Comparison of ENCODE assay signal across 8 cellular contexts in the genomic region with DNA sequence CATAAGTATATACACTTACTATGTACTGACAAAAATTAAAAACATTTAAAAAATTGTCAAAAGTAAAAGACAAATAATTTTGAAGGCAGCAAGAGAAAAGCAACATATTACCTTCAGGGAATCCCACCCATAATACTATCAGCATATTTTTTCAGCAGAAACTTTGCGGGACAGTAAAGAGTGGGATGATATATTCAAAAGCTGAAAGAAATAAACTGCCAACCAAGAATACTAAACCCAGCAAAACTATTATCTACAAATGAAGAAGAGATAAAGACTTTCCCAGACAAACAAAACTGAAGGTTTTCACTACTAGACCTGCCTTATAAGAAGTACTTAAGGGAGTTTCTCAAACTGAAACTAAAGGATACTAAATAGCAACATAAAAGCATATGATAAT.
"Had no signal": no experiment of that assay in that cellular context is flagged by ENCODE, and none has a peak within 500 bp of the region (broad histone marks: within the 10 kb centered on the region; RNA-seq: fewer than 3 reads in every experiment).

No MANE protein-coding gene starts in this region.

- H3K4me3 Mint-ChIP-seq: IgD-negative memory B cell had no signal

- FAIRE-seq: HepG2, HTR-8/SVneo, K562 had no signal

- H3K27me3 Mint-ChIP-seq: IgD-negative memory B cell had no signal

- H3K4me3 ChIP-seq: K562 had no signal

- H3K4me1 Mint-ChIP-seq: IgD-negative memory B cell had no signal

- H3K27ac ChIP-seq: HL-60 had no signal

- DNase-seq: IMR-90, KBM-7, KG1 had no signal

- H3K36me3 Mint-ChIP-seq: IgD-negative memory B cell had no signal
